Comparison of ENCODE assay signal across 1 cellular context in genomic region chr10:99387541-99387940, GRCh38.
TF ChIP-seq lines count a peak whose summit lies in the region.

No MANE protein-coding gene starts in this region.

TF ChIP-seq in HepG2, 621 proteins besides CTCF, POLR2A, EP300 and RAD21:
- peak; percentile 28 for TF ChIP-seq AGO2 (optimal IDR thresholded peaks at IDR 0.05; ENCODE audit: low read depth, low read length)
- TF ChIP-seq NFRKB (IDR thresholded peaks at IDR 0.05), result no peak
